In genomic region chr7:139853576-139854511, GRCh38 we compare ENCODE assay signal across 9 cellular contexts. TPM values are rescaled to one million over a fixed set of nuclear protein-coding genes. Genes with fewer than 3 reads are reported as not detected.
A peak's percentile ranks its signal among the peaks of the same experiment; 100 is the strongest.
DNase-seq lines count a peak whose midpoint lies in the region; ATAC-seq lines count a peak whose summit lies in the region.
"Had no signal": no experiment of that assay in that cellular context is flagged by ENCODE, and none has a peak within 500 bp of the region (broad histone marks: within the 10 kb centered on the region; RNA-seq: fewer than 3 reads in every experiment).

No MANE protein-coding gene starts in this region.

- 0 out of 2 replicates have a peak, but pooled peaks cover 8% of the 10 kb centered on the region for H3K4me1 ChIP-seq in GM23248 (ENCODE audit: insufficient read depth)

- no peaks in the 10 kb centered on the region for H4K20me1 ChIP-seq in GM23248 (ENCODE audit: insufficient read depth)

- no peak overlapping the region for H3K4me3 Mint-ChIP-seq in stimulated activated memory B cell treated with anti-CD40 and anti-IgM and Interleukin-4, amounts not matched to agents 10 μg/mL and 1 μg/mL and 100 μg/mL, for 72 hours

- intact Hi-C loops in left cardiac atrium (cut with DNase I) = no loop called here

- WGBS in GM23248 (ENCODE audit: low coverage in 1 of 2, low lambda C conversion rate in 2 of 2, missing lambda C conversion rate in 2 of 2), 2 experiments = 31 to 39% methylated on average over 9 of the region's 9 CpGs

- H3K36me3 ChIP-seq in GM23248 (ENCODE audit: low read depth) = no peaks in the 10 kb centered on the region
- H3K36me3 ChIP-seq: vagina had no signal

- H3K36me3 Mint-ChIP-seq in stimulated activated memory B cell treated with anti-CD40 and anti-IgM and Interleukin-4, amounts not matched to agents 10 μg/mL and 1 μg/mL and 100 μg/mL, for 72 hours = no peaks in the 10 kb centered on the region

- in situ Hi-C loops in GM23248 (cut with MboI) (no loop called here), ACHN (cut with HindIII; ENCODE audit: low pct_ligation_motif_present, low pct_unique_long_range_greater_than_20kb, low sequenced_read_pairs) (no loop called here)

- peak overlapping the region; percentile 52 for H3K27ac ChIP-seq in GM23248
- H3K27ac ChIP-seq: vagina had no signal

- H3K27ac Mint-ChIP-seq in stimulated activated memory B cell treated with anti-CD40 and anti-IgM and Interleukin-4, amounts not matched to agents 10 μg/mL and 1 μg/mL and 100 μg/mL, for 72 hours = peak overlapping the region; percentile 7

- peaks cover 32% of the 10 kb centered on the region for H3K4me1 Mint-ChIP-seq in stimulated activated memory B cell treated with anti-CD40 and anti-IgM and Interleukin-4, amounts not matched to agents 10 μg/mL and 1 μg/mL and 100 μg/mL, for 72 hours

- peak; percentile 52 to 55 for ATAC-seq in left cardiac atrium
- ATAC-seq in stimulated activated memory B cell treated with anti-CD40 and anti-IgM and Interleukin-4, amounts not matched to agents 10 μg/mL and 1 μg/mL and 100 μg/mL, for 72 hours = no peak

- no peaks in the 10 kb centered on the region for H3K27me3 Mint-ChIP-seq in stimulated activated memory B cell treated with anti-CD40 and anti-IgM and Interleukin-4, amounts not matched to agents 10 μg/mL and 1 μg/mL and 100 μg/mL, for 72 hours

- no peaks in the 10 kb centered on the region for H3K9me3 Mint-ChIP-seq in stimulated activated memory B cell treated with anti-CD40 and anti-IgM and Interleukin-4, amounts not matched to agents 10 μg/mL and 1 μg/mL and 100 μg/mL, for 72 hours

- H3K9me2 ChIP-seq in GM23248 (ENCODE audit: insufficient read depth) = no peaks in the 10 kb centered on the region

- no peak overlapping the region; the same call in 1 of the 2 replicates for H3K9ac ChIP-seq in GM23248

- DNase-seq in GM23248 (peak; percentile 92), T1000 (lab: John Stamatoyannopoulos, UW) (peak; percentile 30), left cardiac atrium (peak; percentile 39), NCI-H524 (lab: John Stamatoyannopoulos, UW) (no peak), UCSD-AML1 (lab: John Stamatoyannopoulos, UW; ENCODE audit: unreplicated experiment) (no peak), HuH-7.5 (ENCODE audit: low spot score) (no peak), ACHN (no peak)

- H3K9me3 ChIP-seq in GM23248 (ENCODE audit: low read depth) = no peaks in the 10 kb centered on the region
- H3K9me3 ChIP-seq: vagina had no signal

- peak overlapping the region; percentile 2 for H3K4me2 ChIP-seq in GM23248 (ENCODE audit: unreplicated experiment)

- no peak overlapping the region for H3K4me3 ChIP-seq in GM23248
- H3K4me3 ChIP-seq: vagina had no signal

- H2AFZ ChIP-seq in GM23248 = no peak overlapping the region

- peaks cover 8% of the 10 kb centered on the region; the same call in 1 of the 2 replicates for H3F3A ChIP-seq in GM23248 (ENCODE audit: insufficient read depth)

- H3K79me2 ChIP-seq in GM23248 (ENCODE audit: insufficient read depth) = no peaks in the 10 kb centered on the region

- H3K27me3 ChIP-seq in GM23248 (replicated peaks; ENCODE audit: insufficient read depth) = no peaks in the 10 kb centered on the region
- H3K27me3 ChIP-seq: vagina had no signal

RNA-seq across cellular contexts. Expression of gene TBXAS1, which starts 24.8 kb away (rescaled TPM):
- total RNA-seq in GM23248 (2014; rRNA removed; shearing (Covaris generic)) = not detected in 2 replicates
- 0.49 and 2.2 TPM in 2 replicates for polyA plus RNA-seq in GM23248 (2016; fragmentation: Nextera tagmentation; extraction: Ambion mirVana)
- total RNA-seq in left cardiac atrium = 10 to 100 TPM in 1 of 2 donors, 1 to 10 TPM in 1; 10.0 to 11.3 TPM

Comparison
In these comparisons a context has a peak if more than half of its experiments do, and no peak if none do; other contexts are left out.
1. DNase-seq: peak in GM23248 (single experiment), T1000 (single experiment) and left cardiac atrium (single experiment); none in NCI-H524 (0 of 2), UCSD-AML1 (single experiment), HuH-7.5 (single experiment) and ACHN (single experiment).
2. RNA of gene TBXAS1, which starts 24.8 kb away (total RNA-seq): 10.0 to 11.3 TPM in left cardiac atrium; not detected in GM23248; every median in the first group is over 10 times any median in the second.